Comparison of ENCODE assay signal across 9 cellular contexts in genomic region chr3:168511428-168512014, GRCh38.
DNase-seq lines count a peak whose midpoint lies in the region; ATAC-seq, FAIRE-seq and TF ChIP-seq lines count a peak whose summit lies in the region.
"Had no signal": no experiment of that assay in that cellular context is flagged by ENCODE, and none has a peak within 500 bp of the region (broad histone marks: within the 10 kb centered on the region; RNA-seq: fewer than 3 reads in every experiment).

No MANE protein-coding gene starts in this region.

- peak; percentile 4 for DNase-seq in G401 (ENCODE audit: low spot score)
- DNase-seq in Kasumi-1 (lab: John Stamatoyannopoulos, UW), result peak; percentile 28 to 63
- peak; percentile 5 for DNase-seq in cerebellar cortex (ENCODE audit: low spot score)
- DNase-seq in nephron progenitor cell, result no peak
- DNase-seq in GM12891 (ENCODE audit: insufficient read length, low spot score), result no peak
- DNase-seq in 8988T, result no peak
- DNase-seq in activated gamma-delta T cell treated with Interleukin-2 at 50 U/mL for 16 hours, result no peak

- TF ChIP-seq CTCF in nephron progenitor cell (IDR thresholded peaks at IDR 0.05), result peak; percentile 63

- no peak for TF ChIP-seq POLR2A in GM12891 (IDR thresholded peaks at IDR 0.05; ENCODE audit: low read depth, low read length)

- no peaks in the 10 kb centered on the region for H3K9me3 Mint-ChIP-seq in nephron progenitor cell
- H3K9me3 Mint-ChIP-seq: memory B cell had no signal

- in situ Hi-C loops in G401 (cut with HindIII; ENCODE audit: low sequenced_read_pairs), result no loop called here

- no peak for FAIRE-seq in GM12891 (lab: Jason Lieb, UNC)

- H3K36me3 Mint-ChIP-seq in nephron progenitor cell (ENCODE audit: low read depth), result no peaks in the 10 kb centered on the region
- H3K36me3 Mint-ChIP-seq: memory B cell had no signal

- H3K4me3 Mint-ChIP-seq in nephron progenitor cell, result no peak overlapping the region
- H3K4me3 Mint-ChIP-seq: memory B cell had no signal

- H3K4me1 Mint-ChIP-seq in nephron progenitor cell, result no peaks in the 10 kb centered on the region
- H3K4me1 Mint-ChIP-seq: memory B cell had no signal

- H3K27ac Mint-ChIP-seq in nephron progenitor cell, result no peak overlapping the region
- H3K27ac Mint-ChIP-seq: memory B cell had no signal

- no peaks in the 10 kb centered on the region for H3K27me3 Mint-ChIP-seq in nephron progenitor cell (ENCODE audit: low read depth, poor library complexity)
- H3K27me3 Mint-ChIP-seq: memory B cell had no signal

- no peak for ATAC-seq in HG03095 (IDR thresholded peaks at IDR 0.05; ENCODE audit: unreplicated experiment)

TF ChIP-seq in GM12891, 5 proteins besides CTCF, POLR2A, EP300 and RAD21:
- TF ChIP-seq POU2F2 (IDR thresholded peaks at IDR 0.05; ENCODE audit: low read depth, low read length), result no peak
- TF ChIP-seq SPI1 (IDR thresholded peaks at IDR 0.05; ENCODE audit: low read depth, low read length), result no peak
- TF ChIP-seq POLR2AphosphoS5 (IDR thresholded peaks at IDR 0.05; ENCODE audit: low read depth, low read length), result no peak
- no peak for TF ChIP-seq TAF1 (IDR thresholded peaks at IDR 0.05; ENCODE audit: low read depth, low read length)
- TF ChIP-seq PAX5 (IDR thresholded peaks at IDR 0.05; ENCODE audit: insufficient read depth, low read length, severe bottlenecking), result no peak
TF ChIP-seq in GM12891: peak in this region for 0.

Comparison
In these comparisons a context has a peak if more than half of its experiments do, and no peak if none do; other contexts are left out.
1. DNase-seq: peak in G401 (single experiment), Kasumi-1 (2 of 2) and cerebellar cortex (single experiment); none in nephron progenitor cell (single experiment), GM12891 (single experiment), 8988T (single experiment) and activated gamma-delta T cell treated with Interleukin-2 at 50 U/mL for 16 hours (single experiment).